Comparison of ENCODE assay signal across 18 cellular contexts in the genomic region with DNA sequence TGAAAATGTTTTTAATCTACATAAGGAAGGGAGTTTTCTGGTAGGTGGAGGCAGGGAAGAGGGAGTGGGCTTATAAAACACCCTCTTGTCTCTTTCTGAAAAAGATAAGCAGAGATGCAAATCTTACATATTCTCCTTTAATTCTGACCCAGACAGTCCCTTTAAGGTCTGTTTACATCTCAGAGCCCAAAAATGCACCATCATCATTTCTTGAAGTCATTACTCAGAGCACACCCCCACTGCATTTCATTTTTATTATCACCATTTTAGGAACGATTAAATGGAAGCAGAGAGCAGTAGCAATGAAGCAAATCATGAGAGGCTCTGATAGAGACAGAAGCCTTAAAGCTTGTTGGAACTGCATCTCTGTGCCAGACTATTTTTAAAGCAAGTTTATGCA.
DNase-seq lines count a peak whose midpoint lies in the region; TF ChIP-seq lines count a peak whose summit lies in the region.
"Had no signal": no experiment of that assay in that cellular context is flagged by ENCODE, and none has a peak within 500 bp of the region (broad histone marks: within the 10 kb centered on the region; RNA-seq: fewer than 3 reads in every experiment).

No MANE protein-coding gene starts in this region.

- H2BK5ac ChIP-seq in mesenchymal stem cell (ENCODE audit: low read depth, low read length, poor library complexity, severe bottlenecking) = no peak overlapping the region

- H3K36me3 Mint-ChIP-seq in brain (no peaks in the 10 kb centered on the region), nephron (ENCODE audit: low read depth) (no peaks in the 10 kb centered on the region)

- H3K4me2 ChIP-seq in mesenchymal stem cell (ENCODE audit: low read length, poor library complexity, severe bottlenecking) = no peak overlapping the region

- no peak overlapping the region for H3K4me3 ChIP-seq in mesenchymal stem cell (ENCODE audit: insufficient read depth in 1 of 2, low read depth in 1 of 2, low read length in 2 of 2)
- H3K4me3 ChIP-seq: GM12878, Peyer's patch, SJSA1 had no signal

- H3K27ac ChIP-seq in mesenchymal stem cell (ENCODE audit: low read length, poor library complexity, severe bottlenecking) = no peak overlapping the region
- H3K27ac ChIP-seq: Peyer's patch, SJSA1 had no signal

- H3K4me1 Mint-ChIP-seq in brain = peaks cover 24% of the 10 kb centered on the region
- H3K4me1 Mint-ChIP-seq in nephron = peaks cover 29% of the 10 kb centered on the region
- H3K4me1 Mint-ChIP-seq: H9 had no signal

- no peak overlapping the region for H4K8ac ChIP-seq in mesenchymal stem cell (ENCODE audit: low read length)

- H2BK12ac ChIP-seq in mesenchymal stem cell (ENCODE audit: low read length in 2 of 2) = no peak overlapping the region

- H3K9me3 Mint-ChIP-seq in brain (no peaks in the 10 kb centered on the region), nephron (no peaks in the 10 kb centered on the region)
- H3K9me3 Mint-ChIP-seq: CD4-positive, alpha-beta T cell; H9 had no signal

- peaks cover 0 to 22% of the 10 kb centered on the region in 2 experiments for H3K27me3 ChIP-seq in mesenchymal stem cell (ENCODE audit: control insufficient read depth in 1 of 2, insufficient read depth in 1 of 2, low read length in 2 of 2)
- H3K27me3 ChIP-seq: Peyer's patch, SJSA1 had no signal

- H3K4me3 Mint-ChIP-seq in brain (no peak overlapping the region), nephron (no peak overlapping the region)
- H3K4me3 Mint-ChIP-seq: CD4-positive, alpha-beta T cell; H9; HFFc6 had no signal

- DNase-seq in Ammon's horn (ENCODE audit: low spot score) (peak; percentile 35), NCI-H1092 (lab: John Stamatoyannopoulos, UW) (peak; percentile 5), NCI-H524 treated with DMSO at 0.1 percent for 48 hours (lab: John Stamatoyannopoulos, UW) (no peak), mesenchymal stem cell (no peak)
- no peak for DNase-seq in activated CD4-positive, alpha-beta T cell treated with anti-CD3 and anti-CD28 coated beads, Interleukin-2, amount 50 U/mL, for 1 hour
- DNase-seq: CD4-positive, alpha-beta T cell; COR-L47; DND-41; H9; HFFc6; KG1; NCI-H1694; NCI-H748 treated with DMSO at 0.1 percent for 48 hours; Peyer's patch had no signal

- H3K23ac ChIP-seq in mesenchymal stem cell (ENCODE audit: low read length in 2 of 2) = no peak overlapping the region

- no peak overlapping the region for H3K14ac ChIP-seq in mesenchymal stem cell (ENCODE audit: low read length in 2 of 2)

- WGBS in mesenchymal stem cell = 63% methylated on average over 1 of the region's 1 CpG

- no peak overlapping the region for H2BK15ac ChIP-seq in mesenchymal stem cell (ENCODE audit: low read depth, poor library complexity, severe bottlenecking)

- H2AFZ ChIP-seq in mesenchymal stem cell (ENCODE audit: low read depth, low read length) = no peak overlapping the region

- peaks cover 3% of the 10 kb centered on the region for H3K27me3 Mint-ChIP-seq in brain
- no peaks in the 10 kb centered on the region for H3K27me3 Mint-ChIP-seq in nephron (ENCODE audit: low read depth)

- no peak overlapping the region for H2AK5ac ChIP-seq in mesenchymal stem cell (ENCODE audit: low read length, severe bottlenecking)

- H3K79me1 ChIP-seq in mesenchymal stem cell (replicated peaks; ENCODE audit: low read length, poor library complexity, severe bottlenecking) = no peaks in the 10 kb centered on the region

- TF ChIP-seq CTCF in brain (conservative IDR thresholded peaks at IDR 0.05) (no peak), nephron (IDR thresholded peaks at IDR 0.05; ENCODE audit: unreplicated experiment in 3 of 3) (no peak)

- no peak overlapping the region for H3K9ac ChIP-seq in mesenchymal stem cell (ENCODE audit: low read length)

- H3K18ac ChIP-seq in mesenchymal stem cell (ENCODE audit: low read depth in 1 of 2, low read length in 2 of 2) = no peak overlapping the region

- H3K4ac ChIP-seq in mesenchymal stem cell (ENCODE audit: low read depth in 1 of 2, low read length in 2 of 2) = no peak overlapping the region

- no peak overlapping the region for H2BK120ac ChIP-seq in mesenchymal stem cell (ENCODE audit: low read depth, low read length)

- H3K4me1 ChIP-seq in mesenchymal stem cell (ENCODE audit: control insufficient read depth, insufficient read depth, low read depth, low read length) = no peaks in the 10 kb centered on the region
- H3K4me1 ChIP-seq: Peyer's patch, SJSA1 had no signal

- H3K27ac Mint-ChIP-seq in brain (peak overlapping the region in 3 of 5 experiments; percentile 51 to 87 (median 77)), nephron (peak overlapping the region; percentile 37 to 67 (median 57))
- H3K27ac Mint-ChIP-seq: CD4-positive, alpha-beta T cell; H9; HFFc6 had no signal

- H3K9me3 ChIP-seq in mesenchymal stem cell (ENCODE audit: control insufficient read depth, low read length) = no peaks in the 10 kb centered on the region
- H3K9me3 ChIP-seq: Peyer's patch, SJSA1 had no signal

- no peaks in the 10 kb centered on the region for H3K36me3 ChIP-seq in mesenchymal stem cell (ENCODE audit: control insufficient read depth in 1 of 2, insufficient read depth in 2 of 2, low read depth in 1 of 2, low read length in 2 of 2)
- H3K36me3 ChIP-seq: Peyer's patch, SJSA1 had no signal

- H4K91ac ChIP-seq in mesenchymal stem cell (ENCODE audit: low read length) = no peak overlapping the region

Comparison
In these comparisons a context has a peak if more than half of its experiments do, and no peak if none do; other contexts are left out.
1. DNase-seq: peak in Ammon's horn (single experiment) and NCI-H1092 (single experiment); none in activated CD4-positive, alpha-beta T cell treated with anti-CD3 and anti-CD28 coated beads, Interleukin-2, amount 50 U/mL, for 1 hour (single experiment), NCI-H524 treated with DMSO at 0.1 percent for 48 hours (single experiment) and mesenchymal stem cell (single experiment).